Comparison of ENCODE assay signal across 15 cellular contexts in the genomic region with DNA sequence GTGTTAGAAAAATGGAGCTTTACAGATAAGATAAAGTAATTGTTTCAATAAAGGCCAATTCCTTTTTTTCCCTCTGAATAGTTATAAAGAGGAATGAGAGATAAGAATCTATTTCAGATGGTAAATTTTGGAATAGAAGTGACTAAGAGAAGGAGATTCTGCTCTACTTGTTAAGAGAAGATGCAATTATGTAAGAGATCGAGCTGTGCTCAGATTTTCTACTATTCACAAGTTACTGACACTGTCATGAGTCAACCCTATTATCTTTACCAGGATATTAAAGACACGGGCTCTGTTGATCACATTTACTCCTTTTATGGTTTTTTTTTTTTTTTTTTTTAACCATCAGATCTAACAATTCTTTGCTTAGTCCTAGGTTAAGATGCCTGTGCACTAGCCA.
"Had no signal": no experiment of that assay in that cellular context is flagged by ENCODE, and none has a peak within 500 bp of the region (broad histone marks: within the 10 kb centered on the region; RNA-seq: fewer than 3 reads in every experiment).

No MANE protein-coding gene starts in this region.

- H3K36me3 ChIP-seq: gastroesophageal sphincter, pancreas, stomach, thoracic aorta, upper lobe of right lung had no signal

- H3K27ac ChIP-seq: gastroesophageal sphincter, pancreas, stomach, thoracic aorta, upper lobe of right lung had no signal

- H3K4me1 ChIP-seq: gastroesophageal sphincter, pancreas, stomach, upper lobe of right lung had no signal

- FAIRE-seq: colon, endometrium, islet of Langerhans, pancreas had no signal

- DNase-seq: activated CD4-positive, alpha-beta T cell treated with anti-CD3 and anti-CD28 coated beads, Interleukin-2, amount 50 U/mL, for 1 hour; activated naive CD4-positive, alpha-beta T cell treated with anti-CD3 and anti-CD28 coated beads, Interleukin-2, amount 10 ng/mL, durations not matched to agents 7 days and 5 days; mammary epithelial cell; naive thymus-derived CD8-positive, alpha-beta T cell; pancreas; stimulated activated CD4-positive, alpha-beta T cell treated with anti-CD3 and anti-CD28 coated beads, Interleukin-12 subunit alpha, Interleukin-12 subunit beta, amount 100 ng/mL, for 4 hours; stimulated activated CD4-positive, alpha-beta T cell treated with anti-CD3 and anti-CD28 coated beads, Interleukin-2, amount 100 ng/mL, for 24 hours; stomach; upper lobe of right lung had no signal

- H3K27me3 ChIP-seq: gastroesophageal sphincter, pancreas, stomach, upper lobe of right lung had no signal

- H3K9me3 ChIP-seq: gastroesophageal sphincter, pancreas, stomach, thoracic aorta, upper lobe of right lung had no signal

- ATAC-seq: esophagus mucosa; gastroesophageal sphincter; naive thymus-derived CD8-positive, alpha-beta T cell; pancreas; upper lobe of right lung had no signal

- H3K4me3 ChIP-seq: gastroesophageal sphincter, pancreas, stomach, thoracic aorta, upper lobe of right lung had no signal
